ENCODE assay signal across 23 cellular contexts in the genomic region with DNA sequence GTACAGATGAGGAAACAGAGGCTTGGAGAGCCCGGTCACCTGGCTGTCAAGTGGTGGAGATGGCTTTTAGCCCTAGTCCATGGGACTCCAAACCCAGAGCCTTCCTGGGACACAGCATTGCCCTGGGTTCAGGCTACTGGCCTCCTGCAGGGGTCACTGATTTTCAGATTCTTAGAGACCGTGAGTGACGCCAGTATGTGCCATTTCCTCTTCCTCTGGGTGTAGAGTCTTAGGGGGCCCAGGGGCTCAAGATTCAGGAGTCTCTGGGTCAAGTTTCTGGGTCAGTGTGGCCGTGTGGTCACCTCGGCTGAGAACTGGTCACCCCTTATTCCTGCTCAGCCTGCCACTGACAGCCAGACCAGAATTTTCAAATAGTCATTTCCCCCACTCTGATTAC. TPM values are rescaled to one million over a fixed set of nuclear protein-coding genes. Genes with fewer than 3 reads are reported as not detected.
DNase-seq lines count a peak whose midpoint lies in the region; ATAC-seq and TF ChIP-seq lines count a peak whose summit lies in the region.
"Had no signal": no experiment of that assay in that cellular context is flagged by ENCODE, and none has a peak within 500 bp of the region (broad histone marks: within the 10 kb centered on the region; RNA-seq: fewer than 3 reads in every experiment).

No MANE protein-coding gene starts in this region.

- ATAC-seq in HG02938 (IDR thresholded peaks at IDR 0.05; ENCODE audit: unreplicated experiment) (no peak), left colon (no peak), GM21447 (IDR thresholded peaks at IDR 0.05; ENCODE audit: unreplicated experiment) (no peak)

- no peaks in the 10 kb centered on the region for H3K36me3 ChIP-seq in kidney epithelial cell (ENCODE audit: control insufficient read depth, insufficient read depth, low read length)
- H3K36me3 ChIP-seq: heart left ventricle, SJCRH30 had no signal

- TF ChIP-seq CTCF in C4-2B (conservative IDR thresholded peaks at IDR 0.05) (no peak), endothelial cell (IDR thresholded peaks at IDR 0.05; ENCODE audit: unreplicated experiment) (no peak), kidney epithelial cell (IDR thresholded peaks at IDR 0.05; ENCODE audit: insufficient read depth, low read length, poor library complexity, severe bottlenecking) (no peak)

- H3K9me3 Mint-ChIP-seq in endothelial cell (ENCODE audit: unreplicated experiment): no peaks in the 10 kb centered on the region
- H3K9me3 Mint-ChIP-seq: central memory CD8-positive, alpha-beta T cell had no signal

- intact Hi-C loops in left colon (cut with DNase I, micrococcal nuclease): no loop called here

- peak overlapping the region; percentile 26 for H3K27ac Mint-ChIP-seq in endothelial cell (ENCODE audit: unreplicated experiment)

- H3K36me3 Mint-ChIP-seq in endothelial cell (ENCODE audit: low read depth, unreplicated experiment): peaks cover 11% of the 10 kb centered on the region

- peaks cover 22% of the 10 kb centered on the region for H3K4me1 Mint-ChIP-seq in endothelial cell (ENCODE audit: unreplicated experiment)

- DNase-seq in Jurkat, Clone E6-1 (ENCODE audit: low read depth, low spot score): no peak
- no peak for DNase-seq in endothelial cell (ENCODE audit: low spot score)
- no peak for DNase-seq in kidney epithelial cell (ENCODE audit: low read depth)
- DNase-seq in mucosa of gallbladder (ENCODE audit: low spot score): no peak
- no peak for DNase-seq in left colon
- DNase-seq: activated CD4-positive, alpha-beta T cell treated with anti-CD3 and anti-CD28 coated beads, Interleukin-2, amount 50 U/mL, for 1 hour; activated effector memory CD4-positive, alpha-beta T cell treated with anti-CD3 and anti-CD28 coated beads, Interleukin-2, amount 50 U/mL, for 16 hours; C1 segment of cervical spinal cord; effector CD4-positive, alpha-beta T cell; heart left ventricle; NCI-H2107; NCI-H524 treated with DMSO at 0.1 percent for 48 hours had no signal

- H3K27me3 Mint-ChIP-seq in endothelial cell (ENCODE audit: unreplicated experiment): peaks cover 8% of the 10 kb centered on the region

- H3K27ac ChIP-seq in C4-2B: peak overlapping the region; percentile 10
- H3K27ac ChIP-seq: heart left ventricle, SJCRH30 had no signal

- no peaks in the 10 kb centered on the region for H3K27me3 ChIP-seq in kidney epithelial cell (ENCODE audit: control insufficient read depth, insufficient read depth, low read length)

- H3K4me3 Mint-ChIP-seq in endothelial cell (ENCODE audit: unreplicated experiment): peak overlapping the region; percentile 68
- H3K4me3 Mint-ChIP-seq: central memory CD8-positive, alpha-beta T cell had no signal

- peak overlapping the region; percentile 38; the same call in 1 of the 2 replicates for H3K4me3 ChIP-seq in Jurkat, Clone E6-1 (ENCODE audit: low read length)
- peak overlapping the region; percentile 32 for H3K4me3 ChIP-seq in kidney epithelial cell (ENCODE audit: low read depth, low read length)
- H3K4me3 ChIP-seq: A549, GM12878, heart left ventricle had no signal

RNA-seq across cellular contexts. Expression of a gene that starts 0.6 kb away (rescaled TPM):
- not detected for polyA plus RNA-seq in Jurkat, Clone E6-1 (2012; ENCODE audit: insufficient read depth, insufficient read length)
- total RNA-seq in endothelial cell (ENCODE audit: unreplicated experiment): 0.64 TPM
- total RNA-seq in kidney epithelial cell: 2.8 and 5.6 TPM in 2 replicates
- total RNA-seq in mucosa of gallbladder: not detected
- not detected for total RNA-seq in left colon
- total RNA-seq: heart left ventricle; LHCN-M2; pulmonary artery endothelial cell; SJCRH30; subcutaneous adipose tissue; T-helper 1 cell treated with Interleukin-12 subunit alpha and Interleukin-12 subunit beta and Interleukin-4 antibody, amounts not matched to agents 30 ng/mL and 1 ng/mL, for 36 hours had no signal
- polyA plus RNA-seq: A549 had no signal

RNA-seq across cellular contexts. Expression of a gene that starts 21.2 kb away (rescaled TPM):
- not detected for polyA plus RNA-seq in Jurkat, Clone E6-1 (2012; ENCODE audit: insufficient read depth, insufficient read length)
- total RNA-seq in endothelial cell (ENCODE audit: unreplicated experiment) (not detected), kidney epithelial cell (not detected in 2 replicates), mucosa of gallbladder (not detected), left colon (not detected)
- total RNA-seq: GM12878; heart left ventricle; LHCN-M2; pulmonary artery endothelial cell; SJCRH30; subcutaneous adipose tissue; T-helper 1 cell treated with Interleukin-12 subunit alpha and Interleukin-12 subunit beta and Interleukin-4 antibody, amounts not matched to agents 30 ng/mL and 1 ng/mL, for 36 hours had no signal
- polyA plus RNA-seq: A549, GM12878, heart left ventricle had no signal
